ENCODE assay signal across 22 cellular contexts in the genomic region with DNA sequence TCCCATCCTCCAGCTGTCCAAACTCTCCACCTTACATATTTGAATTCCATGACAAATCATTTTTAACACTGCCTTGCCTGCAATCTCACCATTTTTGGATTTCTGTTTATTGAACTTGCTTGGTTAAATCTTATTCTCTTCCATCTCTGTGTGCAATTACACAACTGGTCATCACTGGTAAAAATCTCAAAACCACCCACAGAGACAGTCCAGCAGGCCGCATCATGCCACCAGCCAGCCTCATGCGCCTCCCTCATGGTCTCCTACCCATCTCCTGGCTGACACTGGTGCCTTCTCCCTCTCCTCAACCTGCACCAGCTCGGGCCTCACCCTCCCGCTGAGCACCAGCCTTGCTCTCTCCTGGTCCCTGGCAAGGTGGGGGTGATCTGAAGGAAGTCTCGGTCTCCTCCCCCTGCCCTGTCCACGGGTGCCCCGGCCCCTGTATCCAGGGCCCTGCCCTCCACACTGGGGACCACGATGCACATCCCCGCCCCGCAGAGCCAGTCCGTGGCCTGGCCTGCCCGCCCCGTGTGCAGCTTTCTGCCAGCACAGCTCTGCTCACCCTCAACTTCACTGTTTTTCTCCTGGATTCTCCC.
A peak's percentile ranks its signal among the peaks of the same experiment; 100 is the strongest.
DNase-seq lines count a peak whose midpoint lies in the region; ATAC-seq and TF ChIP-seq lines count a peak whose summit lies in the region.
"Had no signal": no experiment of that assay in that cellular context is flagged by ENCODE, and none has a peak within 500 bp of the region (broad histone marks: within the 10 kb centered on the region; RNA-seq: fewer than 3 reads in every experiment).

No MANE protein-coding gene starts in this region.

- H4K20me1 ChIP-seq in mammary epithelial cell (ENCODE audit: insufficient read depth, low read length) = no peaks in the 10 kb centered on the region

- H3K9ac ChIP-seq in mammary epithelial cell (ENCODE audit: insufficient read depth, low read length) (no peak overlapping the region), adipocyte (ENCODE audit: low read length) (no peak overlapping the region)
- H3K9ac ChIP-seq: parathyroid adenoma had no signal

- TF ChIP-seq CTCF in MCF 10A (IDR thresholded peaks at IDR 0.05; ENCODE audit: unreplicated experiment) (no peak), mammary epithelial cell (conservative IDR thresholded peaks at IDR 0.05 in 1 of 2, IDR thresholded peaks at IDR 0.05 in 1 of 2; ENCODE audit: extremely low read depth in 1 of 2, insufficient read depth in 1 of 2, low read depth in 1 of 2, low read length in 2 of 2) (no peak), GM20000 (IDR thresholded peaks at IDR 0.05; ENCODE audit: extremely low read depth, missing control alignments) (no peak)

- H3K4me1 ChIP-seq in mammary epithelial cell (ENCODE audit: insufficient read depth, low read length) = peaks cover 16% of the 10 kb centered on the region
- H3K4me1 ChIP-seq in adipocyte (ENCODE audit: control insufficient read depth, insufficient read depth, low read length) = peaks cover 40% of the 10 kb centered on the region
- H3K4me1 ChIP-seq: parathyroid adenoma had no signal

- H3K4me2 ChIP-seq in mammary epithelial cell (ENCODE audit: insufficient read depth, low read depth, low read length) = no peak overlapping the region

- H2AFZ ChIP-seq in mammary epithelial cell (ENCODE audit: low read depth, low read length) = no peak overlapping the region
- H2AFZ ChIP-seq: parathyroid adenoma had no signal

- H3K27ac Mint-ChIP-seq in MCF 10A (ENCODE audit: low read depth, unreplicated experiment) = no peak overlapping the region
- H3K27ac Mint-ChIP-seq: activated B cell treated with CpG ODN at 0.5 μM for 24 hours; activated CD4-positive, alpha-beta memory T cell treated with anti-CD3 and anti-CD28 coated beads, Interleukin-2, amount 10 ng/mL, durations not matched to agents 7 days and 5 days; activated naive CD8-positive, alpha-beta T cell treated with anti-CD3 and anti-CD28 coated beads for 36 hours; activated T-helper 1 cell treated with anti-CD3 and anti-CD28 coated beads, Interleukin-12 subunit alpha, Interleukin-12 subunit beta, Interleukin-2, Interleukin-4 antibody, amounts not matched to agents 30 ng/mL and 10 ng/mL and 1 ng/mL, durations not matched to agents 14 hours and 24 hours and 36 hours; CD4-positive, CD25-positive, alpha-beta regulatory T cell had no signal

- peaks cover 19% of the 10 kb centered on the region for H3K4me1 Mint-ChIP-seq in MCF 10A (ENCODE audit: insufficient read depth, unreplicated experiment)
- H3K4me1 Mint-ChIP-seq: activated B cell treated with CpG ODN at 0.5 μM for 24 hours; activated CD4-positive, alpha-beta memory T cell treated with anti-CD3 and anti-CD28 coated beads, Interleukin-2, amount 10 ng/mL, durations not matched to agents 7 days and 5 days; CD4-positive, CD25-positive, alpha-beta regulatory T cell had no signal

- no peak overlapping the region for H3K27ac ChIP-seq in mammary epithelial cell (ENCODE audit: insufficient read depth, low read depth, low read length)
- H3K27ac ChIP-seq: parathyroid adenoma had no signal

- H3K9me3 ChIP-seq in mammary epithelial cell (replicated peaks; ENCODE audit: insufficient read depth, low read length) = no peaks in the 10 kb centered on the region
- H3K9me3 ChIP-seq in adipocyte (ENCODE audit: control insufficient read depth, low read length) = no peaks in the 10 kb centered on the region

- no peaks in the 10 kb centered on the region for H3K27me3 Mint-ChIP-seq in MCF 10A (ENCODE audit: insufficient read depth, unreplicated experiment)
- H3K27me3 Mint-ChIP-seq: activated B cell treated with CpG ODN at 0.5 μM for 24 hours; activated CD4-positive, alpha-beta memory T cell treated with anti-CD3 and anti-CD28 coated beads, Interleukin-2, amount 10 ng/mL, durations not matched to agents 7 days and 5 days; CD4-positive, CD25-positive, alpha-beta regulatory T cell had no signal

- H3K36me3 ChIP-seq in mammary epithelial cell (ENCODE audit: insufficient read depth, low read length) = no peaks in the 10 kb centered on the region
- H3K36me3 ChIP-seq in adipocyte (ENCODE audit: control insufficient read depth, insufficient read depth, low read length, severe bottlenecking) = no peaks in the 10 kb centered on the region

- in situ Hi-C loops in mammary epithelial cell (cut with MboI; ENCODE audit: low sequenced_read_pairs in 2 of 2) = no loop called here

- CTCF ChIA-PET in MCF 10A (lab: Yijun Ruan, JAX) (no interaction called here), mammary epithelial cell (lab: Charles Lee; ENCODE audit: low non-redundant PET) (no interaction called here)

- no peaks in the 10 kb centered on the region for H3K9me3 Mint-ChIP-seq in MCF 10A (ENCODE audit: unreplicated experiment)
- H3K9me3 Mint-ChIP-seq: activated B cell treated with CpG ODN at 0.5 μM for 24 hours; activated CD4-positive, alpha-beta memory T cell treated with anti-CD3 and anti-CD28 coated beads, Interleukin-2, amount 10 ng/mL, durations not matched to agents 7 days and 5 days; activated naive CD8-positive, alpha-beta T cell treated with anti-CD3 and anti-CD28 coated beads for 36 hours; activated T-helper 1 cell treated with anti-CD3 and anti-CD28 coated beads, Interleukin-12 subunit alpha, Interleukin-12 subunit beta, Interleukin-2, Interleukin-4 antibody, amounts not matched to agents 30 ng/mL and 10 ng/mL and 1 ng/mL, durations not matched to agents 14 hours and 24 hours and 36 hours; CD4-positive, CD25-positive, alpha-beta regulatory T cell had no signal

- 96% methylated on average over 12 of the region's 13 CpGs for WGBS in mammary epithelial cell (ENCODE audit: low coverage, missing lambda C conversion rate)

- H3K36me3 Mint-ChIP-seq in MCF 10A (ENCODE audit: insufficient read depth, unreplicated experiment) = no peaks in the 10 kb centered on the region
- H3K36me3 Mint-ChIP-seq: activated naive CD8-positive, alpha-beta T cell treated with anti-CD3 and anti-CD28 coated beads for 36 hours; CD4-positive, CD25-positive, alpha-beta regulatory T cell had no signal

- H3K4me3 ChIP-seq in mammary epithelial cell (replicated peaks in 1 of 3; ENCODE audit: insufficient read depth in 1 of 3, low read depth in 2 of 3, low read length in 3 of 3) = no peak overlapping the region
- peak overlapping the region; percentile 21 for H3K4me3 ChIP-seq in adipocyte (ENCODE audit: low read length)

- DNase-seq in MCF 10A (ENCODE audit: unreplicated experiment) = no peak
- DNase-seq in mammary epithelial cell = no peak
- DNase-seq in adipocyte (ENCODE audit: low read depth) = no peak
- DNase-seq in mesenteric fat pad (ENCODE audit: low spot score) = peak; percentile 81
- peak; percentile 28 for DNase-seq in ureter (ENCODE audit: low spot score)
- no peak for DNase-seq in GM20000 (ENCODE audit: low spot score)
- no peak for DNase-seq in HUDEP-2 (lab: John Stamatoyannopoulos, UW; ENCODE audit: unreplicated experiment in 76 of 76)
- DNase-seq: activated B cell treated with CpG ODN at 0.5 μM for 24 hours; activated CD4-positive, alpha-beta memory T cell treated with anti-CD3 and anti-CD28 coated beads, Interleukin-2, amount 10 ng/mL, durations not matched to agents 7 days and 5 days; activated naive CD8-positive, alpha-beta T cell treated with anti-CD3 and anti-CD28 coated beads for 36 hours; CD4-positive, CD25-positive, alpha-beta regulatory T cell; DMS153; glutamatergic neuron; NCI-H2081 treated with DMSO at 0.1 percent for 48 hours; NCI-H510A treated with DMSO at 0.1 percent for 48 hours; SHP77 treated with DMSO at 0.1 percent for 48 hours; small intestine; stimulated activated CD8-positive, alpha-beta memory T cell treated with anti-CD3 and anti-CD28 coated beads, Interleukin-4, amount 100 ng/mL, for 48 hours; T-helper 2 cell had no signal

- no TSS peak for BruUV-seq in MCF 10A (replicated peaks; lab: Mats Ljungman, UMichigan)
- no TSS peak for BruUV-seq in mammary epithelial cell (replicated peaks; lab: Mats Ljungman, UMichigan)

- intact Hi-C loops in MCF 10A (cut with micrococcal nuclease) (no loop called here), mammary epithelial cell (cut with micrococcal nuclease) (no loop called here)

- POLR2A ChIA-PET in MCF 10A (lab: Yijun Ruan, JAX) = no interaction called here

- dilution Hi-C loops in mammary epithelial cell (cut with HindIII; ENCODE audit: low sequenced_read_pairs) = no loop called here

- no peaks in the 10 kb centered on the region for H3K27me3 ChIP-seq in mammary epithelial cell (ENCODE audit: insufficient read depth, low read length)
- no peaks in the 10 kb centered on the region for H3K27me3 ChIP-seq in adipocyte (replicated peaks; ENCODE audit: control insufficient read depth, insufficient read depth, low read length)

- H3K4me3 Mint-ChIP-seq in MCF 10A (ENCODE audit: unreplicated experiment) = peak overlapping the region; percentile 8
- H3K4me3 Mint-ChIP-seq: activated B cell treated with CpG ODN at 0.5 μM for 24 hours; activated CD4-positive, alpha-beta memory T cell treated with anti-CD3 and anti-CD28 coated beads, Interleukin-2, amount 10 ng/mL, durations not matched to agents 7 days and 5 days; activated naive CD8-positive, alpha-beta T cell treated with anti-CD3 and anti-CD28 coated beads for 36 hours; activated T-helper 1 cell treated with anti-CD3 and anti-CD28 coated beads, Interleukin-12 subunit alpha, Interleukin-12 subunit beta, Interleukin-2, Interleukin-4 antibody, amounts not matched to agents 30 ng/mL and 10 ng/mL and 1 ng/mL, durations not matched to agents 14 hours and 24 hours and 36 hours; CD4-positive, CD25-positive, alpha-beta regulatory T cell had no signal

- ATAC-seq in GM19455 (IDR thresholded peaks at IDR 0.05; ENCODE audit: unreplicated experiment) = no peak

- H3K79me2 ChIP-seq in mammary epithelial cell (ENCODE audit: insufficient read depth, low read length) = no peaks in the 10 kb centered on the region
- H3K79me2 ChIP-seq: parathyroid adenoma had no signal

Comparison
In these comparisons a context has a peak if more than half of its experiments do, and no peak if none do; other contexts are left out.
1. DNase-seq: peak in mesenteric fat pad (single experiment) and ureter (single experiment); none in MCF 10A (single experiment), mammary epithelial cell (single experiment), adipocyte (single experiment), GM20000 (single experiment) and HUDEP-2 (0 of 76).